In genomic region chr19:1410136-1410786, GRCh38 we compare ENCODE assay signal across 9 cellular contexts. TPM values are rescaled to one million over a fixed set of nuclear protein-coding genes. Genes with fewer than 3 reads are reported as not detected.
DNase-seq lines count a peak whose midpoint lies in the region; ATAC-seq lines count a peak whose summit lies in the region.
"Had no signal": no experiment of that assay in that cellular context is flagged by ENCODE, and none has a peak within 500 bp of the region (broad histone marks: within the 10 kb centered on the region; RNA-seq: fewer than 3 reads in every experiment).

No MANE protein-coding gene starts in this region.

- no peaks in the 10 kb centered on the region for H3K27me3 ChIP-seq in iPS-15b (ENCODE audit: control insufficient read depth, insufficient read depth, low read length)

- CTCF ChIA-PET in activated CD8-positive, alpha-beta T cell treated with anti-CD3 and anti-CD28 coated beads, Interleukin-2, amount 10 ng/mL, durations not matched to agents 7 days and 5 days (lab: Charles Lee), result interaction anchor here (1.2 kb wide), 1 partner anchor 165 kb away, joined by 5 read pairs; no protein-coding TSS in a partner anchor

- no peak for ATAC-seq in activated CD8-positive, alpha-beta T cell treated with anti-CD3 and anti-CD28 coated beads, Interleukin-2, amount 10 ng/mL, durations not matched to agents 7 days and 5 days

- peaks cover 36% of the 10 kb centered on the region for H3K36me3 ChIP-seq in iPS-15b (ENCODE audit: control insufficient read depth, insufficient read depth, low read length)

- no peaks in the 10 kb centered on the region for H3K9me3 ChIP-seq in iPS-15b (ENCODE audit: control insufficient read depth, insufficient read depth, low read length)

- peaks cover 39% of the 10 kb centered on the region for H3K36me3 Mint-ChIP-seq in activated CD8-positive, alpha-beta T cell treated with anti-CD3 and anti-CD28 coated beads, Interleukin-2, amount 10 ng/mL, durations not matched to agents 7 days and 5 days (ENCODE audit: low read depth)

- POLR2A ChIA-PET in activated CD8-positive, alpha-beta T cell treated with anti-CD3 and anti-CD28 coated beads, Interleukin-2, amount 10 ng/mL, durations not matched to agents 7 days and 5 days (lab: Charles Lee), result interaction anchor here (1.7 to 1.8 kb wide), 3 partner anchors 10 to 141 kb away, joined by 4 to 5 read pairs (median 5); partner anchors contain the start of genes CIRBP and FAM174C

- no peaks in the 10 kb centered on the region for H3K27me3 Mint-ChIP-seq in activated CD8-positive, alpha-beta T cell treated with anti-CD3 and anti-CD28 coated beads, Interleukin-2, amount 10 ng/mL, durations not matched to agents 7 days and 5 days (ENCODE audit: low read depth)

- DNase-seq in activated T-cell treated with anti-CD3 and anti-CD28 coated beads for 48 hours (ENCODE audit: low read depth) (peak; percentile 43), activated T-cell treated with anti-CD3 and anti-CD28 coated beads for 4 hours (no peak), SIG-M5 (lab: John Stamatoyannopoulos, UW) (no peak), DMS153 treated with DMSO at 0.1 percent for 48 hours (lab: John Stamatoyannopoulos, UW; ENCODE audit: unreplicated experiment) (no peak), T-helper 9 cell (no peak)
- peak; percentile 31 for DNase-seq in activated CD8-positive, alpha-beta T cell treated with anti-CD3 and anti-CD28 coated beads, Interleukin-2, amount 10 ng/mL, durations not matched to agents 7 days and 5 days
- DNase-seq: activated gamma-delta T cell had no signal

- H3K4me1 Mint-ChIP-seq in activated CD8-positive, alpha-beta T cell treated with anti-CD3 and anti-CD28 coated beads, Interleukin-2, amount 10 ng/mL, durations not matched to agents 7 days and 5 days (ENCODE audit: low read depth), result peaks cover 65% of the 10 kb centered on the region

- H3K27ac ChIP-seq in temporal lobe (ENCODE audit: low read depth, low read length), result peak overlapping the region; percentile 95

- H3K27ac Mint-ChIP-seq in activated CD8-positive, alpha-beta T cell treated with anti-CD3 and anti-CD28 coated beads, Interleukin-2, amount 10 ng/mL, durations not matched to agents 7 days and 5 days, result peak overlapping the region; percentile 92

- peak overlapping the region; percentile 91 for H3K4me3 Mint-ChIP-seq in activated CD8-positive, alpha-beta T cell treated with anti-CD3 and anti-CD28 coated beads, Interleukin-2, amount 10 ng/mL, durations not matched to agents 7 days and 5 days

- peaks cover 4% of the 10 kb centered on the region for H3K4me1 ChIP-seq in iPS-15b (ENCODE audit: control insufficient read depth, insufficient read depth, low read length)

- H3K4me3 ChIP-seq in iPS-15b (ENCODE audit: low read depth, low read length), result peak overlapping the region; percentile 30

- no peaks in the 10 kb centered on the region for H3K9me3 Mint-ChIP-seq in activated CD8-positive, alpha-beta T cell treated with anti-CD3 and anti-CD28 coated beads, Interleukin-2, amount 10 ng/mL, durations not matched to agents 7 days and 5 days (ENCODE audit: insufficient read depth)

- H3K9ac ChIP-seq in iPS-15b (ENCODE audit: low read depth, low read length), result no peak overlapping the region

RNA-seq across cellular contexts. Expression of gene DAZAP1, which starts 2.9 kb away (rescaled TPM):
- 100 to 1,000 TPM; 264 to 270 TPM for total RNA-seq in activated CD8-positive, alpha-beta T cell treated with anti-CD3 and anti-CD28 coated beads, Interleukin-2, amount 10 ng/mL, durations not matched to agents 7 days and 5 days
- 25.8 TPM for total RNA-seq in temporal lobe

RNA-seq across cellular contexts. Expression of gene GAMT, which starts 8.9 kb away (rescaled TPM):
- total RNA-seq in activated CD8-positive, alpha-beta T cell treated with anti-CD3 and anti-CD28 coated beads, Interleukin-2, amount 10 ng/mL, durations not matched to agents 7 days and 5 days, result 10 to 100 TPM; 26.2 to 26.8 TPM
- 10.3 TPM for total RNA-seq in temporal lobe

RNA-seq across cellular contexts. Expression of gene NDUFS7, which starts 26.6 kb away (rescaled TPM):
- 100 to 1,000 TPM; 122 to 127 TPM for total RNA-seq in activated CD8-positive, alpha-beta T cell treated with anti-CD3 and anti-CD28 coated beads, Interleukin-2, amount 10 ng/mL, durations not matched to agents 7 days and 5 days
- total RNA-seq in temporal lobe, result 21.4 TPM

RNA-seq across cellular contexts. Expression of gene RPS15, which starts 27.9 kb away (rescaled TPM):
- 1,000 to 10,000 TPM; 1,384 TPM for total RNA-seq in activated CD8-positive, alpha-beta T cell treated with anti-CD3 and anti-CD28 coated beads, Interleukin-2, amount 10 ng/mL, durations not matched to agents 7 days and 5 days
- 418 TPM for total RNA-seq in temporal lobe

RNA-seq across cellular contexts. Expression of gene APC2, which starts 39.7 kb away (rescaled TPM):
- not detected for total RNA-seq in activated CD8-positive, alpha-beta T cell treated with anti-CD3 and anti-CD28 coated beads, Interleukin-2, amount 10 ng/mL, durations not matched to agents 7 days and 5 days
- 193 TPM for total RNA-seq in temporal lobe

Comparison
In these comparisons a context has a peak if more than half of its experiments do, and no peak if none do; other contexts are left out.
1. DNase-seq: peak in activated T-cell treated with anti-CD3 and anti-CD28 coated beads for 48 hours (single experiment) and activated CD8-positive, alpha-beta T cell treated with anti-CD3 and anti-CD28 coated beads, Interleukin-2, amount 10 ng/mL, durations not matched to agents 7 days and 5 days (single experiment); none in activated T-cell treated with anti-CD3 and anti-CD28 coated beads for 4 hours (single experiment), SIG-M5 (single experiment), DMS153 treated with DMSO at 0.1 percent for 48 hours (single experiment) and T-helper 9 cell (single experiment).